22 cellular contexts compared by ENCODE assay signal in the genomic region with DNA sequence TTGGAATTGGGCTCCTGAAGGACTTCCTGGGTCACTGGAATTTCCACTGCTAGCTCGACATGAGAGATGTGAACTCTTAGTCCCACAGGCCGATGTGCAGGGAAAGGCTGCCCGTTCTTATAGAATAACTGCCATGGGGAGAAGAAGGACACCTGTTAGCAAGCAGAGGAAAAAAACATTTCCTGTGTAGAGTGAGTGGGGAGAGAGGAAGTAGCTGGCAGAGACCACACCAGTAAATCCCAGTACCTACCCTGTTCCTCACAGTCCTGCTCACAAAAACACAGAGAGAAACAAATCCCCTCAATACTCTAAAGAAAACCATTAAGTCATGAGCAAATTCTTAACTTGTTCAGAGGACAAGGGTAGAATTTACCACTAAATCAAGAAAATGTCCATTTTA. TPM values are rescaled to one million over a fixed set of nuclear protein-coding genes. Genes with fewer than 3 reads are reported as not detected.
DNase-seq lines count a peak whose midpoint lies in the region; ATAC-seq and TF ChIP-seq lines count a peak whose summit lies in the region.
"Had no signal": no experiment of that assay in that cellular context is flagged by ENCODE, and none has a peak within 500 bp of the region (broad histone marks: within the 10 kb centered on the region; RNA-seq: fewer than 3 reads in every experiment).

No MANE protein-coding gene starts in this region.

- intact Hi-C loops in CD4-positive, alpha-beta memory T cell (cut with micrococcal nuclease): loop anchor here (10.0 kb wide), 1 partner anchor 131 kb away; no protein-coding TSS in a partner anchor
- intact Hi-C loops in naive thymus-derived CD4-positive, alpha-beta T cell (cut with micrococcal nuclease): no loop called here
- intact Hi-C loops in ovary (cut with DNase I): no loop called here

- peaks cover 5 to 16% (median 7%) of the 10 kb centered on the region in 4 donors for H3K4me1 Mint-ChIP-seq in CD4-positive, alpha-beta memory T cell
- peaks cover 8% of the 10 kb centered on the region for H3K4me1 Mint-ChIP-seq in activated CD4-positive, alpha-beta memory T cell treated with anti-CD3 and anti-CD28 coated beads, Interleukin-2, amount 10 ng/mL, durations not matched to agents 7 days and 5 days
- H3K4me1 Mint-ChIP-seq in naive thymus-derived CD4-positive, alpha-beta T cell: peaks cover 14 to 39% (median 34%) of the 10 kb centered on the region in 7 donors

- no peak overlapping the region for H3K4me3 Mint-ChIP-seq in CD4-positive, alpha-beta memory T cell
- H3K4me3 Mint-ChIP-seq in activated CD4-positive, alpha-beta memory T cell treated with anti-CD3 and anti-CD28 coated beads, Interleukin-2, amount 10 ng/mL, durations not matched to agents 7 days and 5 days: no peak overlapping the region
- H3K4me3 Mint-ChIP-seq in naive thymus-derived CD4-positive, alpha-beta T cell: peak overlapping the region in 5 of 10 donors; percentile 13 to 42 (median 33)
- H3K4me3 Mint-ChIP-seq: mesothelial cell of epicardium, neural crest cell had no signal

- no peaks in the 10 kb centered on the region for H3K27me3 ChIP-seq in CD4-positive, alpha-beta memory T cell (ENCODE audit: insufficient read depth, low read length)
- H3K27me3 ChIP-seq in naive thymus-derived CD4-positive, alpha-beta T cell (ENCODE audit: control insufficient read depth in 2 of 2, insufficient read depth in 2 of 2, low read length in 2 of 2): no peaks in the 10 kb centered on the region
- H3K27me3 ChIP-seq in ovary: no peaks in the 10 kb centered on the region
- H3K27me3 ChIP-seq: heart left ventricle, transverse colon had no signal

- H3K4me1 ChIP-seq in CD4-positive, alpha-beta memory T cell (ENCODE audit: insufficient read depth, low read length): no peaks in the 10 kb centered on the region
- peaks cover 0 to 9% of the 10 kb centered on the region in 2 donors for H3K4me1 ChIP-seq in naive thymus-derived CD4-positive, alpha-beta T cell (ENCODE audit: control insufficient read depth in 2 of 2, insufficient read depth in 2 of 2, low read length in 2 of 2)
- H3K4me1 ChIP-seq in ovary (ENCODE audit: insufficient read depth): peaks cover 3% of the 10 kb centered on the region
- H3K4me1 ChIP-seq: psoas muscle had no signal

- H3K27me3 Mint-ChIP-seq in CD4-positive, alpha-beta memory T cell: no peaks in the 10 kb centered on the region
- no peaks in the 10 kb centered on the region for H3K27me3 Mint-ChIP-seq in activated CD4-positive, alpha-beta memory T cell treated with anti-CD3 and anti-CD28 coated beads, Interleukin-2, amount 10 ng/mL, durations not matched to agents 7 days and 5 days
- H3K27me3 Mint-ChIP-seq in naive thymus-derived CD4-positive, alpha-beta T cell: no peaks in the 10 kb centered on the region

- no peaks in the 10 kb centered on the region for H3K9me3 Mint-ChIP-seq in CD4-positive, alpha-beta memory T cell
- no peaks in the 10 kb centered on the region for H3K9me3 Mint-ChIP-seq in activated CD4-positive, alpha-beta memory T cell treated with anti-CD3 and anti-CD28 coated beads, Interleukin-2, amount 10 ng/mL, durations not matched to agents 7 days and 5 days
- no peaks in the 10 kb centered on the region for H3K9me3 Mint-ChIP-seq in naive thymus-derived CD4-positive, alpha-beta T cell
- H3K9me3 Mint-ChIP-seq: mesothelial cell of epicardium, neural crest cell had no signal

- POLR2A ChIA-PET in CD4-positive, alpha-beta memory T cell (lab: Charles Lee; ENCODE audit: partially characterized antibody): no interaction called here
- POLR2A ChIA-PET in activated CD4-positive, alpha-beta memory T cell treated with anti-CD3 and anti-CD28 coated beads, Interleukin-2, amount 10 ng/mL, durations not matched to agents 7 days and 5 days (lab: Charles Lee): no interaction called here
- POLR2A ChIA-PET in naive thymus-derived CD4-positive, alpha-beta T cell (lab: Charles Lee): no interaction called here

- DNase-seq in CD4-positive, alpha-beta memory T cell: no peak
- DNase-seq in Jurkat, Clone E6-1 (ENCODE audit: low read depth, low spot score): peak; percentile 44
- DNase-seq in activated CD4-positive, alpha-beta memory T cell treated with anti-CD3 and anti-CD28 coated beads, Interleukin-2, amount 10 ng/mL, durations not matched to agents 7 days and 5 days: no peak
- no peak for DNase-seq in naive thymus-derived CD4-positive, alpha-beta T cell
- no peak for DNase-seq in ovary
- no peak for DNase-seq in DMS 273 treated with DMSO at 0.1 percent for 48 hours (lab: John Stamatoyannopoulos, UW)
- no peak for DNase-seq in DMS153 treated with DMSO at 0.1 percent for 48 hours (lab: John Stamatoyannopoulos, UW; ENCODE audit: unreplicated experiment)
- DNase-seq: activated naive CD4-positive, alpha-beta T cell treated with anti-CD3 and anti-CD28 coated beads, Interleukin-2, amount 50 U/mL, for 16 hours; activated T-cell treated with anti-CD3 and anti-CD28 coated beads, Interleukin-2, amount 50 U/mL, for 1 hour; Caco-2; heart left ventricle; NCI-H146; NCI-H2171; psoas muscle; Right ventricle myocardium superior; small intestine; stimulated activated naive CD8-positive, alpha-beta T cell treated with anti-CD3 and anti-CD28 coated beads, Interleukin-15, Interleukin-2, amounts not matched to agents 100 U/mL and 50 U/mL, for 24 hours; SW 1271; transverse colon had no signal

- no peak overlapping the region for H3K27ac ChIP-seq in CD4-positive, alpha-beta memory T cell (ENCODE audit: low read depth, low read length)
- H3K27ac ChIP-seq in naive thymus-derived CD4-positive, alpha-beta T cell (ENCODE audit: low read depth, low read length): peak overlapping the region; percentile 54
- H3K27ac ChIP-seq in ovary: no peak overlapping the region
- H3K27ac ChIP-seq: heart left ventricle, psoas muscle, transverse colon had no signal

- WGBS in ovary, 3 donors: 65 to 79% (median 71%) methylated on average over 3 of the region's 3 CpGs

- no peak for ATAC-seq in naive thymus-derived CD4-positive, alpha-beta T cell
- ATAC-seq: HCT116; heart left ventricle; psoas muscle; stimulated activated naive CD8-positive, alpha-beta T cell treated with anti-CD3 and anti-CD28 coated beads, Interleukin-15, Interleukin-2, amounts not matched to agents 100 U/mL and 50 U/mL, for 24 hours had no signal

- no peak for TF ChIP-seq CTCF in ovary (IDR thresholded peaks at IDR 0.05)

- no peak for TF ChIP-seq POLR2A in ovary (IDR thresholded peaks at IDR 0.05)

- H3K36me3 ChIP-seq in CD4-positive, alpha-beta memory T cell (ENCODE audit: insufficient read depth, low read length): peaks cover 24% of the 10 kb centered on the region
- peaks cover 0 to 24% (median 4%) of the 10 kb centered on the region in 3 experiments for H3K36me3 ChIP-seq in naive thymus-derived CD4-positive, alpha-beta T cell (ENCODE audit: control insufficient read depth in 2 of 3, insufficient read depth in 3 of 3, low read length in 3 of 3)
- no peaks in the 10 kb centered on the region for H3K36me3 ChIP-seq in ovary

- no peak for TF ChIP-seq EP300 in ovary (IDR thresholded peaks at IDR 0.05)

- H3K27ac Mint-ChIP-seq in CD4-positive, alpha-beta memory T cell: peak overlapping the region in 5 of 7 donors; percentile 15 to 79 (median 69)
- H3K27ac Mint-ChIP-seq in activated CD4-positive, alpha-beta memory T cell treated with anti-CD3 and anti-CD28 coated beads, Interleukin-2, amount 10 ng/mL, durations not matched to agents 7 days and 5 days: peak overlapping the region; percentile 22
- H3K27ac Mint-ChIP-seq in naive thymus-derived CD4-positive, alpha-beta T cell: peak overlapping the region in 8 of 9 donors; percentile 49 to 89 (median 72)
- H3K27ac Mint-ChIP-seq: mesothelial cell of epicardium had no signal

- H3K9me3 ChIP-seq in CD4-positive, alpha-beta memory T cell (ENCODE audit: control insufficient read depth in 1 of 2, low read length in 2 of 2): no peaks in the 10 kb centered on the region
- no peaks in the 10 kb centered on the region for H3K9me3 ChIP-seq in naive thymus-derived CD4-positive, alpha-beta T cell (ENCODE audit: control insufficient read depth in 2 of 3, low read length in 3 of 3)
- H3K9me3 ChIP-seq in ovary: no peaks in the 10 kb centered on the region
- H3K9me3 ChIP-seq: Caco-2, heart left ventricle, psoas muscle, transverse colon had no signal

- CTCF ChIA-PET in CD4-positive, alpha-beta memory T cell (lab: Charles Lee; ENCODE audit: partially characterized antibody): interaction anchor here (1.0 kb wide), 1 partner anchor 65 kb away, joined by 5 read pairs; no protein-coding TSS in a partner anchor
- CTCF ChIA-PET in activated CD4-positive, alpha-beta memory T cell treated with anti-CD3 and anti-CD28 coated beads, Interleukin-2, amount 10 ng/mL, durations not matched to agents 7 days and 5 days (lab: Charles Lee): no interaction called here
- CTCF ChIA-PET in naive thymus-derived CD4-positive, alpha-beta T cell (lab: Charles Lee): interaction anchor here (0.6 kb wide), 1 partner anchor 75 kb away, joined by 3 read pairs; no protein-coding TSS in a partner anchor

- no peak overlapping the region for H3K4me3 ChIP-seq in CD4-positive, alpha-beta memory T cell (ENCODE audit: low read length in 2 of 2)
- H3K4me3 ChIP-seq in Jurkat, Clone E6-1 (ENCODE audit: low read length): no peak overlapping the region
- no peak overlapping the region for H3K4me3 ChIP-seq in naive thymus-derived CD4-positive, alpha-beta T cell (ENCODE audit: low read length)
- no peak overlapping the region for H3K4me3 ChIP-seq in ovary
- H3K4me3 ChIP-seq: heart left ventricle, psoas muscle, transverse colon had no signal

- peaks cover 37 to 72% of the 10 kb centered on the region in 2 donors for H3K36me3 Mint-ChIP-seq in CD4-positive, alpha-beta memory T cell
- peaks cover 37% of the 10 kb centered on the region for H3K36me3 Mint-ChIP-seq in activated CD4-positive, alpha-beta memory T cell treated with anti-CD3 and anti-CD28 coated beads, Interleukin-2, amount 10 ng/mL, durations not matched to agents 7 days and 5 days (ENCODE audit: low read depth)
- peaks cover 8 to 38% (median 12%) of the 10 kb centered on the region in 5 donors for H3K36me3 Mint-ChIP-seq in naive thymus-derived CD4-positive, alpha-beta T cell

RNA-seq across cellular contexts. Expression of a gene that starts 29.5 kb away (rescaled TPM):
- 10 to 100 TPM; 44.4 to 46.1 TPM for total RNA-seq in CD4-positive, alpha-beta memory T cell
- 10 to 100 TPM; 16.2 to 24.2 TPM for polyA plus RNA-seq in CD4-positive, alpha-beta memory T cell
- polyA plus RNA-seq in Jurkat, Clone E6-1 (2012; ENCODE audit: insufficient read depth, insufficient read length): 35.7 TPM
- 10 to 100 TPM; 42.4 to 43.1 TPM for total RNA-seq in activated CD4-positive, alpha-beta memory T cell treated with anti-CD3 and anti-CD28 coated beads, Interleukin-2, amount 10 ng/mL, durations not matched to agents 7 days and 5 days
- total RNA-seq in naive thymus-derived CD4-positive, alpha-beta T cell: 10 to 100 TPM; 35.6 to 52.0 (median 43.5) TPM
- polyA plus RNA-seq in naive thymus-derived CD4-positive, alpha-beta T cell: 10 to 100 TPM; 16.1 to 25.9 TPM
- total RNA-seq in ovary: 10 to 100 TPM; 14.8 to 38.1 (median 26.5) TPM
- polyA plus RNA-seq in ovary: 10 to 100 TPM in 1 of 2 donors, 1 to 10 TPM in 1; 8.2 to 24.0 TPM

RNA-seq across cellular contexts. Expression of a gene that starts 29.5 kb away (rescaled TPM):
- 10 to 100 TPM; 57.5 to 57.9 TPM for total RNA-seq in CD4-positive, alpha-beta memory T cell
- 10 to 100 TPM; 28.6 to 35.5 TPM for polyA plus RNA-seq in CD4-positive, alpha-beta memory T cell
- 70.6 TPM for polyA plus RNA-seq in Jurkat, Clone E6-1 (2012; ENCODE audit: insufficient read depth, insufficient read length)
- 10 to 100 TPM; 56.6 to 58.6 TPM for total RNA-seq in activated CD4-positive, alpha-beta memory T cell treated with anti-CD3 and anti-CD28 coated beads, Interleukin-2, amount 10 ng/mL, durations not matched to agents 7 days and 5 days
- 10 to 100 TPM; 36.5 to 66.6 (median 60.8) TPM for total RNA-seq in naive thymus-derived CD4-positive, alpha-beta T cell
- polyA plus RNA-seq in naive thymus-derived CD4-positive, alpha-beta T cell: 10 to 100 TPM; 34.6 to 35.5 TPM
- 10 to 100 TPM; 19.8 to 60.8 (median 43.1) TPM for total RNA-seq in ovary
- polyA plus RNA-seq in ovary: 10 to 100 TPM; 31.5 to 57.6 TPM
